11 cellular contexts compared by ENCODE assay signal in the genomic region with DNA sequence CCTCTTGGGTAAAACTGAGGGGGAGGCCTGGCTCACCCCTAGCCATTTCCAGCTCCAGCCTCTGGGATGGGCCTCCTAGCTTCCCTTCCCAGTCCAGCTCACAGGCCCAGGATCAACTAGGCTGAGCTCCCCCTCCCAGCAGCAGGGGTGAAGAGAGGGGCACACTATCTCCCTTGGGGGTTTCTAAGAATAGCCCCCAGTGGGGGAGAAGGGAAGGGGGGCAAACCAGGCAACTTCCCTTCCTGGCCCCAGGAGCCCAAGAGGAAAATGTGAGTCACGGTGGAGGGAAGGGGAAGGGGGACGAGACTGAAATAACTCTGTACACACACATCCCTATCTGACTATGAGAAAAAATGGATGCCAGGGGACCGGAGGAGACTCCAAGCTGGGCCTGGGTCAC. TPM values are rescaled to one million over a fixed set of nuclear protein-coding genes. Genes with fewer than 3 reads are reported as not detected.
A peak's percentile ranks its signal among the peaks of the same experiment; 100 is the strongest.
DNase-seq lines count a peak whose midpoint lies in the region; ATAC-seq and TF ChIP-seq lines count a peak whose summit lies in the region.
"Had no signal": no experiment of that assay in that cellular context is flagged by ENCODE, and none has a peak within 500 bp of the region (broad histone marks: within the 10 kb centered on the region; RNA-seq: fewer than 3 reads in every experiment).

No MANE protein-coding gene starts in this region.

- ATAC-seq in stimulated activated naive B cell treated with anti-CD40 and anti-IgM and Interleukin-4, amounts not matched to agents 10 μg/mL and 1 μg/mL and 100 μg/mL, for 72 hours (replicated peaks): peak; percentile 17 to 20
- no peak for ATAC-seq in activated CD4-positive, alpha-beta T cell treated with anti-CD3 and anti-CD28 coated beads for 36 hours
- ATAC-seq in GM21423 (IDR thresholded peaks at IDR 0.05; ENCODE audit: unreplicated experiment) (no peak), lower lobe of right lung (no peak)

- CTCF ChIA-PET in HEK293 (lab: Yijun Ruan, JAX): interaction anchor here (0.5 to 1.2 kb wide), 5 partner anchors 8 to 251 kb away, joined by 3 to 5 read pairs (median 4); no protein-coding TSS in a partner anchor
- CTCF ChIA-PET in activated CD4-positive, alpha-beta T cell treated with anti-CD3 and anti-CD28 coated beads for 36 hours (lab: Charles Lee): interaction anchor here (0.6 to 1.9 kb wide), 3 partner anchors 15 to 408 kb away, joined by 3 to 6 read pairs (median 4); no protein-coding TSS in a partner anchor

- H3K9me3 ChIP-seq in HEK293 (ENCODE audit: control insufficient read depth, insufficient read depth, low read depth, low read length): no peaks in the 10 kb centered on the region
- no peaks in the 10 kb centered on the region for H3K9me3 ChIP-seq in left ventricle myocardium inferior (replicated peaks)
- H3K9me3 ChIP-seq in lower lobe of right lung: no peaks in the 10 kb centered on the region

- H3K27me3 Mint-ChIP-seq in stimulated activated naive B cell treated with anti-CD40 and anti-IgM and Interleukin-4, amounts not matched to agents 10 μg/mL and 1 μg/mL and 100 μg/mL, for 72 hours: peaks cover 0 to 2% of the 10 kb centered on the region in 2 donors
- H3K27me3 Mint-ChIP-seq in activated CD4-positive, alpha-beta T cell treated with anti-CD3 and anti-CD28 coated beads for 36 hours: peaks cover 2% of the 10 kb centered on the region

- intact Hi-C loops in left ventricle myocardium inferior (cut with micrococcal nuclease) (no loop called here), lower lobe of right lung (cut with DNase I) (no loop called here)
- intact Hi-C loops in activated CD4-positive, alpha-beta T cell treated with anti-CD3 and anti-CD28 coated beads for 36 hours (cut with DNase I, micrococcal nuclease): no loop called here

- no peaks in the 10 kb centered on the region for H3K36me3 Mint-ChIP-seq in stimulated activated naive B cell treated with anti-CD40 and anti-IgM and Interleukin-4, amounts not matched to agents 10 μg/mL and 1 μg/mL and 100 μg/mL, for 72 hours
- H3K36me3 Mint-ChIP-seq in activated CD4-positive, alpha-beta T cell treated with anti-CD3 and anti-CD28 coated beads for 36 hours (ENCODE audit: low read depth): no peaks in the 10 kb centered on the region

- peaks cover 5 to 10% of the 10 kb centered on the region in 2 donors for H3K4me1 Mint-ChIP-seq in stimulated activated naive B cell treated with anti-CD40 and anti-IgM and Interleukin-4, amounts not matched to agents 10 μg/mL and 1 μg/mL and 100 μg/mL, for 72 hours
- H3K4me1 Mint-ChIP-seq in activated CD4-positive, alpha-beta T cell treated with anti-CD3 and anti-CD28 coated beads for 36 hours: no peaks in the 10 kb centered on the region

- H3K27ac ChIP-seq in HEK293 (ENCODE audit: extremely low read depth, low read depth, low read length): no peak overlapping the region
- H3K27ac ChIP-seq in left ventricle myocardium inferior (replicated peaks): peak overlapping the region; percentile 93
- no peak overlapping the region for H3K27ac ChIP-seq in lower lobe of right lung

- H3K4me3 ChIP-seq in HEK293 (ENCODE audit: low read depth, low read length) (no peak overlapping the region), left ventricle myocardium inferior (peak overlapping the region; percentile 39), lower lobe of right lung (no peak overlapping the region)

- H3K36me3 ChIP-seq in HEK293 (ENCODE audit: control insufficient read depth in 2 of 2, insufficient read depth in 1 of 2, low read length in 2 of 2): peaks cover 0 to 65% of the 10 kb centered on the region in 2 experiments; a peak in 2 of 3 replicates
- H3K36me3 ChIP-seq in left ventricle myocardium inferior: peaks cover 45% of the 10 kb centered on the region
- peaks cover 33% of the 10 kb centered on the region for H3K36me3 ChIP-seq in lower lobe of right lung

- H3K27me3 ChIP-seq in left ventricle myocardium inferior (ENCODE audit: low read depth) (no peaks in the 10 kb centered on the region), lower lobe of right lung (ENCODE audit: low read depth) (no peaks in the 10 kb centered on the region)

- H3K4me1 ChIP-seq in HEK293 (ENCODE audit: control insufficient read depth, insufficient read depth, low read length) (no peaks in the 10 kb centered on the region), left ventricle myocardium inferior (peaks cover 94% of the 10 kb centered on the region), lower lobe of right lung (peaks cover 26% of the 10 kb centered on the region)

- H3K9me3 Mint-ChIP-seq in stimulated activated naive B cell treated with anti-CD40 and anti-IgM and Interleukin-4, amounts not matched to agents 10 μg/mL and 1 μg/mL and 100 μg/mL, for 72 hours: no peaks in the 10 kb centered on the region
- no peaks in the 10 kb centered on the region for H3K9me3 Mint-ChIP-seq in activated CD4-positive, alpha-beta T cell treated with anti-CD3 and anti-CD28 coated beads for 36 hours (ENCODE audit: low read depth)

- DNase-seq in amniotic epithelial cell (ENCODE audit: low read depth): peak; percentile 72
- peak; percentile 68 for DNase-seq in left ventricle myocardium inferior
- DNase-seq in stimulated activated naive B cell treated with anti-CD40 and anti-IgM and Interleukin-4, amounts not matched to agents 10 μg/mL and 1 μg/mL and 100 μg/mL, for 72 hours: no peak
- DNase-seq in activated CD4-positive, alpha-beta T cell treated with anti-CD3 and anti-CD28 coated beads for 36 hours: no peak
- DNase-seq in lower lobe of right lung: no peak
- DNase-seq in T1000 (lab: John Stamatoyannopoulos, UW): no peak
- DNase-seq: amniotic stem cell, islet precursor cell, NCI-H510A had no signal

- H3K4me3 Mint-ChIP-seq in stimulated activated naive B cell treated with anti-CD40 and anti-IgM and Interleukin-4, amounts not matched to agents 10 μg/mL and 1 μg/mL and 100 μg/mL, for 72 hours: no peak overlapping the region
- no peak overlapping the region for H3K4me3 Mint-ChIP-seq in activated CD4-positive, alpha-beta T cell treated with anti-CD3 and anti-CD28 coated beads for 36 hours

- POLR2A ChIA-PET in HEK293 (lab: Yijun Ruan, JAX): no interaction called here
- POLR2A ChIA-PET in activated CD4-positive, alpha-beta T cell treated with anti-CD3 and anti-CD28 coated beads for 36 hours (lab: Charles Lee): interaction anchor here (0.7 kb wide), 1 partner anchor 22 kb away, joined by 4 read pairs; no protein-coding TSS in a partner anchor

- H3K27ac Mint-ChIP-seq in stimulated activated naive B cell treated with anti-CD40 and anti-IgM and Interleukin-4, amounts not matched to agents 10 μg/mL and 1 μg/mL and 100 μg/mL, for 72 hours: peak overlapping the region; percentile 27
- no peak overlapping the region for H3K27ac Mint-ChIP-seq in activated CD4-positive, alpha-beta T cell treated with anti-CD3 and anti-CD28 coated beads for 36 hours

- TF ChIP-seq CTCF in HEK293 (tag by site-specific recombination; IDR thresholded peaks at IDR 0.05) (no peak), left ventricle myocardium inferior (IDR thresholded peaks at IDR 0.05; ENCODE audit: borderline replicate concordance) (no peak), lower lobe of right lung (IDR thresholded peaks at IDR 0.05) (no peak)

TF ChIP-seq in HEK293, 187 proteins besides CTCF, POLR2A, EP300 and RAD21:
- no peak for TF ChIP-seq RBAK (tag by site-specific recombination; IDR thresholded peaks at IDR 0.05)
- no peak for TF ChIP-seq ZBTB8A (tag by site-specific recombination; IDR thresholded peaks at IDR 0.05)
- peak; percentile 71 for TF ChIP-seq ZIC2 (tag by site-specific recombination; IDR thresholded peaks at IDR 0.05)
- TF ChIP-seq GLIS1 (tag by site-specific recombination; IDR thresholded peaks at IDR 0.05): peak; percentile 21; the same call in 1 of the 2 replicates
- TF ChIP-seq, protein P1, sequence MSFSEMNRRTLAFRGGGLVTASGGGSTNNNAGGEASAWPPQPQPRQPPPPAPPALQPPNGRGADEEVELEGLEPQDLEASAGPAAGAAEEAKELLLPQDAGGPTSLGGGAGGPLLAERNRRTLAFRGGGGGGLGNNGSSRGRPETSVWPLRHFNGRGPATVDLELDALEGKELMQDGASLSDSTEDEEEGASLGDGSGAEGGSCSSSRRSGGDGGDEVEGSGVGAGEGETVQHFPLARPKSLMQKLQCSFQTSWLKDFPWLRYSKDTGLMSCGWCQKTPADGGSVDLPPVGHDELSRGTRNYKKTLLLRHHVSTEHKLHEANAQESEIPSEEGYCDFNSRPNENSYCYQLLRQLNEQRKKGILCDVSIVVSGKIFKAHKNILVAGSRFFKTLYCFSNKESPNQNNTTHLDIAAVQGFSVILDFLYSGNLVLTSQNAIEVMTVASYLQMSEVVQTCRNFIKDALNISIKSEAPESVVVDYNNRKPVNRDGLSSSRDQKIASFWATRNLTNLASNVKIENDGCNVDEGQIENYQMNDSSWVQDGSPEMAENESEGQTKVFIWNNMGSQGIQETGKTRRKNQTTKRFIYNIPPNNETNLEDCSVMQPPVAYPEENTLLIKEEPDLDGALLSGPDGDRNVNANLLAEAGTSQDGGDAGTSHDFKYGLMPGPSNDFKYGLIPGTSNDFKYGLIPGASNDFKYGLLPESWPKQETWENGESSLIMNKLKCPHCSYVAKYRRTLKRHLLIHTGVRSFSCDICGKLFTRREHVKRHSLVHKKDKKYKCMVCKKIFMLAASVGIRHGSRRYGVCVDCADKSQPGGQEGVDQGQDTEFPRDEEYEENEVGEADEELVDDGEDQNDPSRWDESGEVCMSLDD (tag by site-specific recombination; IDR thresholded peaks at IDR 0.05): no peak
- TF ChIP-seq, protein P2, sequence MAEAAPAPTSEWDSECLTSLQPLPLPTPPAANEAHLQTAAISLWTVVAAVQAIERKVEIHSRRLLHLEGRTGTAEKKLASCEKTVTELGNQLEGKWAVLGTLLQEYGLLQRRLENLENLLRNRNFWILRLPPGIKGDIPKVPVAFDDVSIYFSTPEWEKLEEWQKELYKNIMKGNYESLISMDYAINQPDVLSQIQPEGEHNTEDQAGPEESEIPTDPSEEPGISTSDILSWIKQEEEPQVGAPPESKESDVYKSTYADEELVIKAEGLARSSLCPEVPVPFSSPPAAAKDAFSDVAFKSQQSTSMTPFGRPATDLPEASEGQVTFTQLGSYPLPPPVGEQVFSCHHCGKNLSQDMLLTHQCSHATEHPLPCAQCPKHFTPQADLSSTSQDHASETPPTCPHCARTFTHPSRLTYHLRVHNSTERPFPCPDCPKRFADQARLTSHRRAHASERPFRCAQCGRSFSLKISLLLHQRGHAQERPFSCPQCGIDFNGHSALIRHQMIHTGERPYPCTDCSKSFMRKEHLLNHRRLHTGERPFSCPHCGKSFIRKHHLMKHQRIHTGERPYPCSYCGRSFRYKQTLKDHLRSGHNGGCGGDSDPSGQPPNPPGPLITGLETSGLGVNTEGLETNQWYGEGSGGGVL (tag by site-specific recombination; IDR thresholded peaks at IDR 0.05): 0 out of 2 replicates have a peak, but pooled peaks have one; percentile 34

RNA-seq across cellular contexts. Expression of a gene that starts 9.0 kb away (rescaled TPM):
- 98.4 TPM for total RNA-seq in left ventricle myocardium inferior
- total RNA-seq in activated CD4-positive, alpha-beta T cell treated with anti-CD3 and anti-CD28 coated beads for 36 hours: under 1 TPM; 0.05 to 0.09 TPM
- total RNA-seq in lower lobe of right lung: 42.7 TPM

RNA-seq across cellular contexts. Expression of a gene that starts 38.4 kb away (rescaled TPM):
- 4.8 TPM for total RNA-seq in left ventricle myocardium inferior
- total RNA-seq in activated CD4-positive, alpha-beta T cell treated with anti-CD3 and anti-CD28 coated beads for 36 hours: 10 to 100 TPM; 11.5 to 16.1 TPM
- 23.5 TPM for total RNA-seq in lower lobe of right lung

Comparison
In these comparisons a context has a peak if more than half of its experiments do, and no peak if none do; other contexts are left out.
1. DNase-seq: peak in amniotic epithelial cell (single experiment) and left ventricle myocardium inferior (single experiment); none in stimulated activated naive B cell treated with anti-CD40 and anti-IgM and Interleukin-4, amounts not matched to agents 10 μg/mL and 1 μg/mL and 100 μg/mL, for 72 hours (single experiment), activated CD4-positive, alpha-beta T cell treated with anti-CD3 and anti-CD28 coated beads for 36 hours (single experiment), lower lobe of right lung (single experiment) and T1000 (single experiment).
2. ATAC-seq: peak in stimulated activated naive B cell treated with anti-CD40 and anti-IgM and Interleukin-4, amounts not matched to agents 10 μg/mL and 1 μg/mL and 100 μg/mL, for 72 hours (2 of 2); none in activated CD4-positive, alpha-beta T cell treated with anti-CD3 and anti-CD28 coated beads for 36 hours (single experiment), GM21423 (single experiment) and lower lobe of right lung (0 of 2).
3. RNA of a gene that starts 9.0 kb away (total RNA-seq): 98.4 TPM in left ventricle myocardium inferior (single experiment) and 42.7 TPM in lower lobe of right lung (single experiment); 0.05 to 0.09 TPM in activated CD4-positive, alpha-beta T cell treated with anti-CD3 and anti-CD28 coated beads for 36 hours; every median in the first group is over 10 times any median in the second.